Comparison of ENCODE assay signal across 12 cellular contexts in the genomic region with DNA sequence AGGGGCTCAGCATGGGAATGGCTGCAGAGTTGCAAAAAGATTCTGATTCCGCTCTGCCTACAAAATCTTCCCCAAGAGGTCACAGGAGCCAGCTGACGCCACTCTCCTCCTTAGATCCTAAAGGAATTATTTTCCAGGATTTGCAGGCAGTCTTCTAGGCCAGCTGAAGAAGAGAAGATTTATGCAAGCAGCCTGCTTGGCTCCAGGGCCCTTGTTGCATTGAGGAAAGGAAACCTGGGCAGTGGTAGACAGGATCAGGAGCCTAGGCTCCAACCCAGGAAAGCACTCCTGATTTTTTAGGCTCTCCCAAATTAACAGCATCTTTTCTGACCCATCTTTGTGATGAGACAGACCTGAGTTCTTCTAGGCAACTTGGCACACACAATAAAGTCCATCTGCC.
"Had no signal": no experiment of that assay in that cellular context is flagged by ENCODE, and none has a peak within 500 bp of the region (broad histone marks: within the 10 kb centered on the region; RNA-seq: fewer than 3 reads in every experiment).

No MANE protein-coding gene starts in this region.

- H3K27ac Mint-ChIP-seq: stimulated activated naive B cell treated with anti-CD40 and anti-IgM and Interleukin-4, amounts not matched to agents 10 μg/mL and 1 μg/mL and 100 μg/mL, for 72 hours had no signal

- H3K27me3 ChIP-seq: thyroid gland had no signal

- H3K4me1 Mint-ChIP-seq: stimulated activated naive B cell treated with anti-CD40 and anti-IgM and Interleukin-4, amounts not matched to agents 10 μg/mL and 1 μg/mL and 100 μg/mL, for 72 hours had no signal

- H3K27me3 Mint-ChIP-seq: stimulated activated naive B cell treated with anti-CD40 and anti-IgM and Interleukin-4, amounts not matched to agents 10 μg/mL and 1 μg/mL and 100 μg/mL, for 72 hours had no signal

- H3K36me3 ChIP-seq: lower lobe of right lung, thyroid gland had no signal

- H3K4me3 ChIP-seq: lower lobe of right lung, thyroid gland had no signal

- DNase-seq: activated naive CD4-positive, alpha-beta T cell; activated T-cell treated with anti-CD3 and anti-CD28 coated beads for 4 hours; anterior cingulate cortex; cortex of kidney; effector memory CD4-positive, alpha-beta T cell; foreskin keratinocyte; left cardiac atrium; lower lobe of right lung; stimulated activated CD4-positive, alpha-beta T cell treated with anti-CD3 and anti-CD28 coated beads, Interleukin-4, amount 100 ng/mL, for 1 hour; stimulated activated naive B cell treated with anti-CD40 and anti-IgM and Interleukin-4, amounts not matched to agents 10 μg/mL and 1 μg/mL and 100 μg/mL, for 72 hours; thyroid gland had no signal

- H3K4me3 Mint-ChIP-seq: stimulated activated naive B cell treated with anti-CD40 and anti-IgM and Interleukin-4, amounts not matched to agents 10 μg/mL and 1 μg/mL and 100 μg/mL, for 72 hours had no signal

- H3K36me3 Mint-ChIP-seq: stimulated activated naive B cell treated with anti-CD40 and anti-IgM and Interleukin-4, amounts not matched to agents 10 μg/mL and 1 μg/mL and 100 μg/mL, for 72 hours had no signal

- H3K4me1 ChIP-seq: foreskin keratinocyte, lower lobe of right lung had no signal

- H3K27ac ChIP-seq: foreskin keratinocyte, lower lobe of right lung, thyroid gland had no signal

- H3K9me3 Mint-ChIP-seq: stimulated activated naive B cell treated with anti-CD40 and anti-IgM and Interleukin-4, amounts not matched to agents 10 μg/mL and 1 μg/mL and 100 μg/mL, for 72 hours had no signal

- H3K9me3 ChIP-seq: lower lobe of right lung, thyroid gland had no signal

- ATAC-seq: activated CD4-positive, CD25-positive, alpha-beta regulatory T cell treated with anti-CD3 and anti-CD28 coated beads, Interleukin-2, amount 50 U/mL, for 24 hours; foreskin keratinocyte; left cardiac atrium; lower lobe of right lung; stimulated activated naive B cell treated with anti-CD40 and anti-IgM and Interleukin-4, amounts not matched to agents 10 μg/mL and 1 μg/mL and 100 μg/mL, for 72 hours had no signal
